ENCODE assay signal across 21 cellular contexts in genomic region chr9:100852088-100852487, GRCh38.
DNase-seq lines count a peak whose midpoint lies in the region; ATAC-seq and TF ChIP-seq lines count a peak whose summit lies in the region.
"Had no signal": no experiment of that assay in that cellular context is flagged by ENCODE, and none has a peak within 500 bp of the region (broad histone marks: within the 10 kb centered on the region; RNA-seq: fewer than 3 reads in every experiment).

No MANE protein-coding gene starts in this region.

- no peaks in the 10 kb centered on the region for H3K36me3 Mint-ChIP-seq in WTC11
- H3K36me3 Mint-ChIP-seq: CD8-positive, alpha-beta T cell had no signal

- ATAC-seq in WTC11 (peak; percentile 84), HG03571 (IDR thresholded peaks at IDR 0.05; ENCODE audit: unreplicated experiment) (no peak), HG02571 (IDR thresholded peaks at IDR 0.05; ENCODE audit: unreplicated experiment) (no peak)
- ATAC-seq: A549; CD8-positive, alpha-beta T cell; K562 had no signal

- no peak overlapping the region for H3K27ac ChIP-seq in C4-2B
- H3K27ac ChIP-seq: 22Rv1, A549, BLaER1, HL-60 had no signal

- TF ChIP-seq CTCF in C4-2B (conservative IDR thresholded peaks at IDR 0.05), result 0 out of 2 replicates have a peak, but pooled peaks have one; percentile 3
- no peak for TF ChIP-seq CTCF in WTC11 (IDR thresholded peaks at IDR 0.05)

- no peak overlapping the region for H3K4me3 Mint-ChIP-seq in WTC11
- H3K4me3 Mint-ChIP-seq: CD8-positive, alpha-beta T cell had no signal

- POLR2A ChIA-PET in WTC11 (lab: Charles Lee), result no interaction called here

- CTCF ChIA-PET in WTC11 (lab: Charles Lee), result interaction anchor here (0.8 to 1.6 kb wide), 2 partner anchors 119 to 384 kb away, joined by 3 to 4 read pairs; no protein-coding TSS in a partner anchor

- no peak overlapping the region for H3K27ac Mint-ChIP-seq in WTC11
- H3K27ac Mint-ChIP-seq: CD8-positive, alpha-beta T cell had no signal

- DNase-seq in HT-29 (ENCODE audit: low spot score) (peak; percentile 4), WTC11 (ENCODE audit: low spot score) (no peak), iPS-NIHi11 (ENCODE audit: low spot score) (peak; percentile 12), NCI-H2029 (lab: John Stamatoyannopoulos, UW) (no peak), T1000 (lab: John Stamatoyannopoulos, UW) (no peak)
- DNase-seq: Calu3; CD8-positive, alpha-beta T cell; DMS 273 treated with DMSO at 0.1 percent for 48 hours; DMS53; DND-41; EL; H7; IMR-90 had no signal

- no peaks in the 10 kb centered on the region for H3K9me3 Mint-ChIP-seq in WTC11
- H3K9me3 Mint-ChIP-seq: CD8-positive, alpha-beta T cell had no signal

- no peaks in the 10 kb centered on the region for H3K4me1 Mint-ChIP-seq in WTC11

- H3K27me3 Mint-ChIP-seq in WTC11 (ENCODE audit: low read depth), result no peaks in the 10 kb centered on the region

TF ChIP-seq in WTC11, 78 proteins besides CTCF, POLR2A, EP300 and RAD21:
- TF ChIP-seq TP53 (CRISPR knock-in tag; IDR thresholded peaks at IDR 0.05) (no peak), ZNF317 (CRISPR knock-in tag; IDR thresholded peaks at IDR 0.05; ENCODE audit: borderline replicate concordance, low read depth) (no peak), NR1H2 (CRISPR knock-in tag; IDR thresholded peaks at IDR 0.05) (no peak), PREB (CRISPR knock-in tag; IDR thresholded peaks at IDR 0.05; ENCODE audit: borderline replicate concordance) (no peak), ZNF416 (CRISPR knock-in tag; IDR thresholded peaks at IDR 0.05) (no peak), GTF2I (CRISPR knock-in tag; conservative IDR thresholded peaks at IDR 0.05) (no peak), PRRX2 (CRISPR knock-in tag; IDR thresholded peaks at IDR 0.05) (no peak), ATF1 (CRISPR knock-in tag; IDR thresholded peaks at IDR 0.05) (no peak), CREM (CRISPR knock-in tag; IDR thresholded peaks at IDR 0.05) (no peak), OVOL2 (CRISPR knock-in tag; IDR thresholded peaks at IDR 0.05; ENCODE audit: borderline replicate concordance) (no peak), NR2C2 (CRISPR knock-in tag; IDR thresholded peaks at IDR 0.05) (no peak), PRDM15 (CRISPR knock-in tag; IDR thresholded peaks at IDR 0.05) (no peak), ZNF232 (CRISPR knock-in tag; IDR thresholded peaks at IDR 0.05) (no peak), ELF4 (CRISPR knock-in tag; IDR thresholded peaks at IDR 0.05; ENCODE audit: low read depth) (no peak), FOXK1 (CRISPR knock-in tag; IDR thresholded peaks at IDR 0.05) (no peak), ZMAT4 (CRISPR knock-in tag; IDR thresholded peaks at IDR 0.05) (no peak)
- TF ChIP-seq, protein P1, sequence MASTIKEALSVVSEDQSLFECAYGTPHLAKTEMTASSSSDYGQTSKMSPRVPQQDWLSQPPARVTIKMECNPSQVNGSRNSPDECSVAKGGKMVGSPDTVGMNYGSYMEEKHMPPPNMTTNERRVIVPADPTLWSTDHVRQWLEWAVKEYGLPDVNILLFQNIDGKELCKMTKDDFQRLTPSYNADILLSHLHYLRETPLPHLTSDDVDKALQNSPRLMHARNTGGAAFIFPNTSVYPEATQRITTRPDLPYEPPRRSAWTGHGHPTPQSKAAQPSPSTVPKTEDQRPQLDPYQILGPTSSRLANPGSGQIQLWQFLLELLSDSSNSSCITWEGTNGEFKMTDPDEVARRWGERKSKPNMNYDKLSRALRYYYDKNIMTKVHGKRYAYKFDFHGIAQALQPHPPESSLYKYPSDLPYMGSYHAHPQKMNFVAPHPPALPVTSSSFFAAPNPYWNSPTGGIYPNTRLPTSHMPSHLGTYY (CRISPR knock-in tag; IDR thresholded peaks at IDR 0.05), result no peak
- TF ChIP-seq, protein P2, sequence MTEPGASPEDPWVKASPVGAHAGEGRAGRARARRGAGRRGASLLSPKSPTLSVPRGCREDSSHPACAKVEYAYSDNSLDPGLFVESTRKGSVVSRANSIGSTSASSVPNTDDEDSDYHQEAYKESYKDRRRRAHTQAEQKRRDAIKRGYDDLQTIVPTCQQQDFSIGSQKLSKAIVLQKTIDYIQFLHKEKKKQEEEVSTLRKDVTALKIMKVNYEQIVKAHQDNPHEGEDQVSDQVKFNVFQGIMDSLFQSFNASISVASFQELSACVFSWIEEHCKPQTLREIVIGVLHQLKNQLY (CRISPR knock-in tag; IDR thresholded peaks at IDR 0.05), result no peak
- TF ChIP-seq, protein P3, sequence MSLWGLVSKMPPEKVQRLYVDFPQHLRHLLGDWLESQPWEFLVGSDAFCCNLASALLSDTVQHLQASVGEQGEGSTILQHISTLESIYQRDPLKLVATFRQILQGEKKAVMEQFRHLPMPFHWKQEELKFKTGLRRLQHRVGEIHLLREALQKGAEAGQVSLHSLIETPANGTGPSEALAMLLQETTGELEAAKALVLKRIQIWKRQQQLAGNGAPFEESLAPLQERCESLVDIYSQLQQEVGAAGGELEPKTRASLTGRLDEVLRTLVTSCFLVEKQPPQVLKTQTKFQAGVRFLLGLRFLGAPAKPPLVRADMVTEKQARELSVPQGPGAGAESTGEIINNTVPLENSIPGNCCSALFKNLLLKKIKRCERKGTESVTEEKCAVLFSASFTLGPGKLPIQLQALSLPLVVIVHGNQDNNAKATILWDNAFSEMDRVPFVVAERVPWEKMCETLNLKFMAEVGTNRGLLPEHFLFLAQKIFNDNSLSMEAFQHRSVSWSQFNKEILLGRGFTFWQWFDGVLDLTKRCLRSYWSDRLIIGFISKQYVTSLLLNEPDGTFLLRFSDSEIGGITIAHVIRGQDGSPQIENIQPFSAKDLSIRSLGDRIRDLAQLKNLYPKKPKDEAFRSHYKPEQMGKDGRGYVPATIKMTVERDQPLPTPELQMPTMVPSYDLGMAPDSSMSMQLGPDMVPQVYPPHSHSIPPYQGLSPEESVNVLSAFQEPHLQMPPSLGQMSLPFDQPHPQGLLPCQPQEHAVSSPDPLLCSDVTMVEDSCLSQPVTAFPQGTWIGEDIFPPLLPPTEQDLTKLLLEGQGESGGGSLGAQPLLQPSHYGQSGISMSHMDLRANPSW (CRISPR knock-in tag; conservative IDR thresholded peaks at IDR 0.05; ENCODE audit: low read depth), result no peak
TF ChIP-seq in WTC11: peak in this region for 0.

Comparison
In these comparisons a context has a peak if more than half of its experiments do, and no peak if none do; other contexts are left out.
1. DNase-seq: peak in HT-29 (single experiment) and iPS-NIHi11 (single experiment); none in WTC11 (single experiment), NCI-H2029 (single experiment) and T1000 (single experiment).